Comparison of ENCODE assay signal across 7 cellular contexts in genomic region chr19:50486823-50487515, GRCh38. TPM values are rescaled to one million over a fixed set of nuclear protein-coding genes. Genes with fewer than 3 reads are reported as not detected.
DNase-seq lines count a peak whose midpoint lies in the region; ATAC-seq and TF ChIP-seq lines count a peak whose summit lies in the region.

No MANE protein-coding gene starts in this region.

- TF ChIP-seq CTCF in GM12875 (IDR thresholded peaks at IDR 0.05; ENCODE audit: borderline replicate concordance, insufficient read depth, low read depth, low read length) (peak; percentile 64), kidney epithelial cell (IDR thresholded peaks at IDR 0.05; ENCODE audit: insufficient read depth, low read length, poor library complexity, severe bottlenecking) (peak; percentile 52)

- peaks cover 30% of the 10 kb centered on the region for H3K4me1 Mint-ChIP-seq in activated naive CD4-positive, alpha-beta T cell treated with anti-CD3 and anti-CD28 coated beads for 36 hours (ENCODE audit: low read depth)

- CTCF ChIA-PET in activated naive CD4-positive, alpha-beta T cell treated with anti-CD3 and anti-CD28 coated beads for 36 hours (lab: Charles Lee), result interaction anchor here (0.5 to 2.4 kb wide), 6 partner anchors 8 to 293 kb away, joined by 3 to 8 read pairs (median 4); no protein-coding TSS in a partner anchor

- ATAC-seq in stimulated activated naive CD8-positive, alpha-beta T cell treated with anti-CD3 and anti-CD28 coated beads, Interleukin-15, Interleukin-2, amounts not matched to agents 100 U/mL and 50 U/mL, for 24 hours, result no peak
- no peak for ATAC-seq in HG03196 (IDR thresholded peaks at IDR 0.05; ENCODE audit: unreplicated experiment)

- peaks cover 18% of the 10 kb centered on the region for H3K36me3 Mint-ChIP-seq in activated naive CD4-positive, alpha-beta T cell treated with anti-CD3 and anti-CD28 coated beads for 36 hours (ENCODE audit: low read depth)

- peaks cover 5% of the 10 kb centered on the region for H3K9me3 Mint-ChIP-seq in activated naive CD4-positive, alpha-beta T cell treated with anti-CD3 and anti-CD28 coated beads for 36 hours

- no peak overlapping the region for H3K9ac ChIP-seq in NT2/D1 (ENCODE audit: insufficient read length, low read depth)

- H3K27me3 Mint-ChIP-seq in activated naive CD4-positive, alpha-beta T cell treated with anti-CD3 and anti-CD28 coated beads for 36 hours (ENCODE audit: low read depth), result peaks cover 3% of the 10 kb centered on the region

- intact Hi-C loops in activated naive CD4-positive, alpha-beta T cell treated with anti-CD3 and anti-CD28 coated beads for 36 hours (cut with micrococcal nuclease), result no loop called here

- H3K36me3 ChIP-seq in NT2/D1 (ENCODE audit: insufficient read depth, insufficient read length, low read length) (no peaks in the 10 kb centered on the region), kidney epithelial cell (ENCODE audit: control insufficient read depth, insufficient read depth, low read length) (no peaks in the 10 kb centered on the region)

- peaks cover 2% of the 10 kb centered on the region for H3K4me1 ChIP-seq in NT2/D1 (ENCODE audit: insufficient read depth, insufficient read length)

- H3K9me3 ChIP-seq in NT2/D1 (ENCODE audit: insufficient read depth, low read length), result peaks cover 36% of the 10 kb centered on the region

- H3K4me3 Mint-ChIP-seq in activated naive CD4-positive, alpha-beta T cell treated with anti-CD3 and anti-CD28 coated beads for 36 hours, result no peak overlapping the region

- no peak overlapping the region for H3K27ac Mint-ChIP-seq in activated naive CD4-positive, alpha-beta T cell treated with anti-CD3 and anti-CD28 coated beads for 36 hours

- H3K4me3 ChIP-seq in GM12875 (ENCODE audit: low read depth, low read length) (no peak overlapping the region), NT2/D1 (ENCODE audit: insufficient read length, low read depth) (no peak overlapping the region), kidney epithelial cell (ENCODE audit: low read depth, low read length) (no peak overlapping the region)

- peak; percentile 70 for DNase-seq in NT2/D1 (ENCODE audit: low read depth, low spot score)
- peak; percentile 75 for DNase-seq in activated naive CD4-positive, alpha-beta T cell treated with anti-CD3 and anti-CD28 coated beads for 36 hours
- DNase-seq in kidney epithelial cell (ENCODE audit: low read depth), result no peak
- DNase-seq in stimulated activated naive CD8-positive, alpha-beta T cell treated with anti-CD3 and anti-CD28 coated beads, Interleukin-15, Interleukin-2, amounts not matched to agents 100 U/mL and 50 U/mL, for 24 hours, result peak; percentile 77
- DNase-seq in NCI-H226, result no peak

- H3K27me3 ChIP-seq in NT2/D1 (ENCODE audit: insufficient read depth, insufficient read length), result peaks cover 21% of the 10 kb centered on the region
- peaks cover 40% of the 10 kb centered on the region for H3K27me3 ChIP-seq in kidney epithelial cell (ENCODE audit: control insufficient read depth, insufficient read depth, low read length)

RNA-seq across cellular contexts. Expression of gene GARIN5A, which starts 10.3 kb away (rescaled TPM):
- total RNA-seq in activated naive CD4-positive, alpha-beta T cell treated with anti-CD3 and anti-CD28 coated beads for 36 hours, result under 1 TPM in 1 of 2 experiments, not detected in 1; 0.57 TPM
- total RNA-seq in kidney epithelial cell, result 8.5 and 9.9 TPM in 2 replicates

RNA-seq across cellular contexts. Expression of gene EMC10, which starts 10.7 kb away (rescaled TPM):
- 10 to 100 TPM; 28.4 to 29.2 TPM for total RNA-seq in activated naive CD4-positive, alpha-beta T cell treated with anti-CD3 and anti-CD28 coated beads for 36 hours
- total RNA-seq in kidney epithelial cell, result 256 and 274 TPM in 2 replicates

RNA-seq across cellular contexts. Expression of gene JOSD2, which starts 24.0 kb away (rescaled TPM):
- total RNA-seq in activated naive CD4-positive, alpha-beta T cell treated with anti-CD3 and anti-CD28 coated beads for 36 hours, result 10 to 100 TPM; 17.2 to 17.9 TPM
- 26.7 and 26.8 TPM in 2 replicates for total RNA-seq in kidney epithelial cell

RNA-seq across cellular contexts. Expression of gene ASPDH, which starts 26.7 kb away (rescaled TPM):
- total RNA-seq in activated naive CD4-positive, alpha-beta T cell treated with anti-CD3 and anti-CD28 coated beads for 36 hours, result not detected
- not detected in 2 replicates for total RNA-seq in kidney epithelial cell

RNA-seq across cellular contexts. Expression of gene MYBPC2, which starts 54.3 kb away (rescaled TPM):
- total RNA-seq in activated naive CD4-positive, alpha-beta T cell treated with anti-CD3 and anti-CD28 coated beads for 36 hours, result 1 to 10 TPM in 1 of 2 experiments, under 1 TPM in 1; 0.64 to 1.6 TPM
- total RNA-seq in kidney epithelial cell, result 0.21 TPM in 1 of 2 replicates, not detected in the other

Comparison
In these comparisons a context has a peak if more than half of its experiments do, and no peak if none do; other contexts are left out.
1. DNase-seq: peak in NT2/D1 (single experiment), activated naive CD4-positive, alpha-beta T cell treated with anti-CD3 and anti-CD28 coated beads for 36 hours (single experiment) and stimulated activated naive CD8-positive, alpha-beta T cell treated with anti-CD3 and anti-CD28 coated beads, Interleukin-15, Interleukin-2, amounts not matched to agents 100 U/mL and 50 U/mL, for 24 hours (single experiment); none in kidney epithelial cell (single experiment) and NCI-H226 (single experiment).